26 cellular contexts compared by ENCODE assay signal in genomic region chr13:87953381-87953780, GRCh38.
"Had no signal": no experiment of that assay in that cellular context is flagged by ENCODE, and none has a peak within 500 bp of the region (broad histone marks: within the 10 kb centered on the region; RNA-seq: fewer than 3 reads in every experiment).

No MANE protein-coding gene starts in this region.

- H3K27ac ChIP-seq: colonic mucosa, epithelial cell of prostate, gastroesophageal sphincter, heart left ventricle, hepatocyte, left lung, neural progenitor cell, parathyroid adenoma, right atrium auricular region, stomach, tibial artery, upper lobe of left lung, uterus had no signal

- DNase-seq: colonic mucosa; effector CD8-positive, alpha-beta T cell; endodermal cell; foreskin fibroblast; heart left ventricle; kidney; left lung; naive thymus-derived CD4-positive, alpha-beta T cell; stimulated activated CD4-positive, alpha-beta T cell treated with anti-CD3 and anti-CD28 coated beads, Interleukin-12 subunit alpha, Interleukin-12 subunit beta, amount 100 ng/mL, for 4 hours; stimulated activated CD4-positive, alpha-beta T cell treated with anti-CD3 and anti-CD28 coated beads, Interleukin-1b, Interleukin-23, amount 100 ng/mL, for 48 hours; stimulated activated CD4-positive, alpha-beta T cell treated with anti-CD3 and anti-CD28 coated beads, Interleukin-4, amount 100 ng/mL, for 1 hour; stimulated activated CD8-positive, alpha-beta memory T cell treated with anti-CD3 and anti-CD28 coated beads, Interleukin-4, amount 100 ng/mL, for 48 hours; stimulated activated naive CD4-positive, alpha-beta T cell; stomach; tibial artery; upper lobe of left lung; uterus had no signal

- H3K9me3 ChIP-seq: colonic mucosa, gastroesophageal sphincter, heart left ventricle, left lung, right atrium auricular region, stomach, tibial artery, upper lobe of left lung, uterus had no signal

- H3K79me2 ChIP-seq: hepatocyte, parathyroid adenoma had no signal

- H3K9ac ChIP-seq: neural progenitor cell, parathyroid adenoma had no signal

- H3K27me3 ChIP-seq: colonic mucosa, gastroesophageal sphincter, heart left ventricle, hepatocyte, left lung, neural progenitor cell, right atrium auricular region, stomach, tibial artery, upper lobe of left lung, uterus had no signal

- H3K4me3 ChIP-seq: colonic mucosa, gastroesophageal sphincter, heart left ventricle, hepatocyte, left lung, neural progenitor cell, right atrium auricular region, smooth muscle cell, stomach, tibial artery, upper lobe of left lung, uterus had no signal

- ATAC-seq: esophagus mucosa; gastroesophageal sphincter; heart left ventricle; left lung; naive thymus-derived CD4-positive, alpha-beta T cell; sciatic nerve had no signal

- H2AFZ ChIP-seq: hepatocyte, neural progenitor cell, parathyroid adenoma had no signal

- H3K4me1 ChIP-seq: colonic mucosa, gastroesophageal sphincter, heart left ventricle, left lung, neural progenitor cell, parathyroid adenoma, right atrium auricular region, stomach, tibial artery, upper lobe of left lung, uterus had no signal

- H3K36me3 ChIP-seq: colonic mucosa, gastroesophageal sphincter, heart left ventricle, left lung, neural progenitor cell, right atrium auricular region, stomach, tibial artery, upper lobe of left lung, uterus had no signal

- H3K4me2 ChIP-seq: hepatocyte, neural progenitor cell, smooth muscle cell had no signal
